ENCODE assay signal across 13 cellular contexts in the genomic region with DNA sequence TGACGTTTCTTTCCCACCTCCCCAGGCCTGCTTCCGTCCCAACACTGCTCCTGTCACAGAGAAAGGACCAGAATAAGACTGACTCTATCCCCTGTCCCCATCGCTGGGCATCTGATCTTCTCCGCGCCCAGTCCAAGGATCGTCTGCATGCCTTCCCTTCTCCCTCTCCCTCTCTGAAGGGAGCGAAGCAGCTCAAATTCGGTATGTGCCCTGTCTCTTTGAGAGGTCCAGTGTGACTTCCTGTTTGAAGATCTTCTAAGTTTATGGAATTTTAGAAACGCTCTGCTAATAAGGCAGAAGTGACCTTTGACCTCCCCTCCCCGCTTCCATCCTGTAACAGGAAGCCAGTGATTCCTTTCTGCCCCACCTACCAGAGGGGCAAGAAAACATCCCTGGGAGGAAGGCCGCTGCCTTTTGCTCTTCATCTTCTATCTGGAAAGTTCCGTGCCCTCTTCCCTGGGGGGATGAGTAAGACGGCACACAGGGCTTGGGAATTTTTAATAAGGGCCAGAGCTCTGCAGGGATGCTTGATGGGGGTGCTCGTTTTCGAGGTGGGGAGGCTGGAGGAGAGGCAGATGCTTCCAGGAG. TPM values are rescaled to one million over a fixed set of nuclear protein-coding genes. Genes with fewer than 3 reads are reported as not detected.
DNase-seq lines count a peak whose midpoint lies in the region; ATAC-seq and TF ChIP-seq lines count a peak whose summit lies in the region.
"Had no signal": no experiment of that assay in that cellular context is flagged by ENCODE, and none has a peak within 500 bp of the region (broad histone marks: within the 10 kb centered on the region; RNA-seq: fewer than 3 reads in every experiment).

No MANE protein-coding gene starts in this region.

- H3K4me3 Mint-ChIP-seq in MCF 10A (ENCODE audit: unreplicated experiment) (no peak overlapping the region), nephron progenitor cell (peak overlapping the region; percentile 15)

- WGBS in aorta, 2 donors = 78 to 81% methylated on average over 15 of the region's 15 CpGs

- POLR2A ChIA-PET in MCF 10A (lab: Yijun Ruan, JAX) = interaction anchor here (0.7 kb wide), 1 partner anchor 79 kb away, joined by 3 read pairs; no protein-coding TSS in a partner anchor

- no peak for DNase-seq in breast epithelium (ENCODE audit: low spot score in 2 of 2)
- DNase-seq in MCF 10A (ENCODE audit: unreplicated experiment) = no peak
- peak; percentile 9 for DNase-seq in fibroblast of the aortic adventitia (ENCODE audit: low read depth)
- DNase-seq in nephron progenitor cell = no peak
- DNase-seq in aorta = peak; percentile 31 to 61
- DNase-seq in activated naive CD4-positive, alpha-beta T cell treated with anti-CD3 and anti-CD28 coated beads, Interleukin-2, amount 50 U/mL, for 16 hours = no peak
- DNase-seq: 8988T; activated CD4-positive, CD25-positive, alpha-beta regulatory T cell treated with anti-CD3 and anti-CD28 coated beads, Interleukin-2, amount 50 U/mL, for 72 hours; foreskin keratinocyte had no signal

- H3K36me3 ChIP-seq in breast epithelium (no peaks in the 10 kb centered on the region), aorta (ENCODE audit: control insufficient read depth in 1 of 2, insufficient read depth in 2 of 2, low read length in 1 of 2) (no peaks in the 10 kb centered on the region)
- H3K36me3 ChIP-seq: SJSA1 had no signal

- no peak overlapping the region for H3K27ac Mint-ChIP-seq in MCF 10A (ENCODE audit: low read depth, unreplicated experiment)
- peak overlapping the region; percentile 40 for H3K27ac Mint-ChIP-seq in nephron progenitor cell

- H3K4me1 ChIP-seq in breast epithelium (peaks cover 1 to 3% of the 10 kb centered on the region in 2 donors), aorta (ENCODE audit: control insufficient read depth in 1 of 2, insufficient read depth in 2 of 2, low read length in 2 of 2) (no peaks in the 10 kb centered on the region)
- H3K4me1 ChIP-seq: foreskin keratinocyte, parathyroid adenoma, SJSA1 had no signal

- H3K36me3 Mint-ChIP-seq in MCF 10A (ENCODE audit: insufficient read depth, unreplicated experiment) (no peaks in the 10 kb centered on the region), nephron progenitor cell (ENCODE audit: low read depth) (no peaks in the 10 kb centered on the region)

- intact Hi-C loops in breast epithelium (cut with DNase I; ENCODE audit: low total_unique reads) = no loop called here
- intact Hi-C loops in MCF 10A (cut with micrococcal nuclease) = no loop called here
- intact Hi-C loops in aorta (cut with DNase I) = no loop called here

- H3K27me3 Mint-ChIP-seq in MCF 10A (ENCODE audit: insufficient read depth, unreplicated experiment) = peaks cover 59% of the 10 kb centered on the region
- H3K27me3 Mint-ChIP-seq in nephron progenitor cell (ENCODE audit: low read depth, poor library complexity) = peaks cover 14% of the 10 kb centered on the region

- CTCF ChIA-PET in MCF 10A (lab: Yijun Ruan, JAX) = no interaction called here

- H3K9me3 ChIP-seq in breast epithelium = peaks cover 0 to 20% of the 10 kb centered on the region in 2 donors
- peaks cover 1% of the 10 kb centered on the region for H3K9me3 ChIP-seq in aorta (ENCODE audit: control insufficient read depth, low read length)
- H3K9me3 ChIP-seq: SJSA1 had no signal

- no peak for TF ChIP-seq POLR2A in breast epithelium (IDR thresholded peaks at IDR 0.05)

- H3K27me3 ChIP-seq in breast epithelium (no peaks in the 10 kb centered on the region), aorta (ENCODE audit: control insufficient read depth in 1 of 2, insufficient read depth in 2 of 2, low read length in 1 of 2) (no peaks in the 10 kb centered on the region)

- no peaks in the 10 kb centered on the region for H3K4me1 Mint-ChIP-seq in MCF 10A (ENCODE audit: insufficient read depth, unreplicated experiment)
- peaks cover 49% of the 10 kb centered on the region for H3K4me1 Mint-ChIP-seq in nephron progenitor cell

- no peak for ATAC-seq in aorta (ENCODE audit: low FRiP score)
- no peak for ATAC-seq in GM21360 (IDR thresholded peaks at IDR 0.05; ENCODE audit: unreplicated experiment)
- ATAC-seq in HG03460 (IDR thresholded peaks at IDR 0.05; ENCODE audit: unreplicated experiment) = no peak
- ATAC-seq: foreskin keratinocyte had no signal

- H3K4me3 ChIP-seq in breast epithelium (no peak overlapping the region), fibroblast of the aortic adventitia (ENCODE audit: low read depth, low read length) (no peak overlapping the region), aorta (ENCODE audit: low read length in 2 of 2) (no peak overlapping the region)
- H3K4me3 ChIP-seq: SJSA1 had no signal

- H3K27ac ChIP-seq in breast epithelium = peak overlapping the region; percentile 5 to 55
- no peak overlapping the region for H3K27ac ChIP-seq in aorta (ENCODE audit: low read depth in 1 of 2, low read length in 2 of 2)
- H3K27ac ChIP-seq: foreskin keratinocyte, parathyroid adenoma, SJSA1 had no signal

- H3K9me3 Mint-ChIP-seq in MCF 10A (ENCODE audit: unreplicated experiment) = no peaks in the 10 kb centered on the region
- peaks cover 10% of the 10 kb centered on the region for H3K9me3 Mint-ChIP-seq in nephron progenitor cell

- BruUV-seq in MCF 10A (replicated peaks; lab: Mats Ljungman, UMichigan) = no TSS peak

- no peak for TF ChIP-seq CTCF in breast epithelium (IDR thresholded peaks at IDR 0.05)
- TF ChIP-seq CTCF in MCF 10A (IDR thresholded peaks at IDR 0.05; ENCODE audit: unreplicated experiment) = no peak
- TF ChIP-seq CTCF in fibroblast of the aortic adventitia (IDR thresholded peaks at IDR 0.05; ENCODE audit: insufficient read depth, low read length) = no peak
- TF ChIP-seq CTCF in nephron progenitor cell (IDR thresholded peaks at IDR 0.05) = no peak

RNA-seq across cellular contexts. Expression of gene RNU6ATAC, which starts 40.7 kb away (rescaled TPM):
- total RNA-seq in breast epithelium = not detected
- 21.0 and 53.3 TPM in 2 replicates for total RNA-seq in MCF 10A (2022)
- total RNA-seq in fibroblast of the aortic adventitia (ENCODE audit: low replicate concordance) = not detected in 2 replicates
- total RNA-seq in aorta = 100 to 1,000 TPM; 119 to 181 TPM
- polyA plus RNA-seq in aorta = not detected
- total RNA-seq: foreskin keratinocyte, SJSA1 had no signal
- polyA plus RNA-seq: foreskin keratinocyte had no signal

Comparison
In these comparisons a context has a peak if more than half of its experiments do, and no peak if none do; other contexts are left out.
1. RNA of gene RNU6ATAC, which starts 40.7 kb away (total RNA-seq): 119 to 181 TPM in aorta and 21.0 to 53.3 TPM in MCF 10A; not detected in breast epithelium and not detected in fibroblast of the aortic adventitia; every median in the first group is over 10 times any median in the second.
2. DNase-seq: peak in fibroblast of the aortic adventitia (single experiment) and aorta (2 of 2); none in breast epithelium (0 of 2), MCF 10A (single experiment), nephron progenitor cell (single experiment) and activated naive CD4-positive, alpha-beta T cell treated with anti-CD3 and anti-CD28 coated beads, Interleukin-2, amount 50 U/mL, for 16 hours (single experiment).
3. H3K27ac ChIP-seq: peak in breast epithelium (2 of 2); none in aorta (0 of 2).